Comparison of ENCODE assay signal across 22 cellular contexts in genomic region chr5:31122998-31123950, GRCh38.
DNase-seq lines count a peak whose midpoint lies in the region; ATAC-seq and TF ChIP-seq lines count a peak whose summit lies in the region.
"Had no signal": no experiment of that assay in that cellular context is flagged by ENCODE, and none has a peak within 500 bp of the region (broad histone marks: within the 10 kb centered on the region; RNA-seq: fewer than 3 reads in every experiment).

No MANE protein-coding gene starts in this region.

- CTCF ChIA-PET in CD8-positive, alpha-beta T cell (lab: Charles Lee): no interaction called here

- H3K36me3 ChIP-seq in adipocyte (ENCODE audit: control insufficient read depth, insufficient read depth, low read length, severe bottlenecking) (no peaks in the 10 kb centered on the region), uterus (no peaks in the 10 kb centered on the region), endodermal cell (ENCODE audit: control insufficient read depth, insufficient read depth, low read length) (no peaks in the 10 kb centered on the region)
- H3K36me3 ChIP-seq in CD8-positive, alpha-beta T cell (ENCODE audit: insufficient read depth, low read length): no peaks in the 10 kb centered on the region
- H3K36me3 ChIP-seq: prostate gland, stomach, vagina had no signal

- 91 to 93% methylated on average over 3 to 4 of the region's 4 CpGs for WGBS in endodermal cell (ENCODE audit: insufficient coverage in 1 of 2, insufficient read length in 1 of 2), 2 experiments

- TF ChIP-seq POLR2A in uterus (IDR thresholded peaks at IDR 0.05): no peak

- no peak for ATAC-seq in GM18907 (IDR thresholded peaks at IDR 0.05; ENCODE audit: unreplicated experiment)
- ATAC-seq in CD8-positive, alpha-beta T cell: no peak
- ATAC-seq: effector memory CD8-positive, alpha-beta T cell; K562; naive thymus-derived CD4-positive, alpha-beta T cell had no signal

- H3K27me3 ChIP-seq in adipocyte (replicated peaks; ENCODE audit: control insufficient read depth, insufficient read depth, low read length): no peaks in the 10 kb centered on the region
- H3K27me3 ChIP-seq in uterus: no peaks in the 10 kb centered on the region
- no peaks in the 10 kb centered on the region for H3K27me3 ChIP-seq in CD8-positive, alpha-beta T cell (ENCODE audit: insufficient read depth, low read length)
- no peaks in the 10 kb centered on the region for H3K27me3 ChIP-seq in endodermal cell (ENCODE audit: control insufficient read depth, insufficient read depth, low read length, poor library complexity, severe bottlenecking)
- H3K27me3 ChIP-seq: hepatocyte, stomach, vagina had no signal

- TF ChIP-seq CTCF in uterus (IDR thresholded peaks at IDR 0.05): no peak
- no peak for TF ChIP-seq CTCF in CD8-positive, alpha-beta T cell (IDR thresholded peaks at IDR 0.05)
- no peak for TF ChIP-seq CTCF in endodermal cell (conservative IDR thresholded peaks at IDR 0.05)

- H3K4me3 ChIP-seq in adipocyte (ENCODE audit: low read length): no peak overlapping the region
- H3K4me3 ChIP-seq in uterus: no peak overlapping the region
- no peak overlapping the region for H3K4me3 ChIP-seq in CD8-positive, alpha-beta T cell (ENCODE audit: low read depth, low read length)
- no peak overlapping the region for H3K4me3 ChIP-seq in endodermal cell (ENCODE audit: low read length)
- H3K4me3 ChIP-seq: hepatocyte, K562, prostate gland, stomach, vagina had no signal

- intact Hi-C loops in uterus (cut with DNase I; ENCODE audit: low total_unique reads): no loop called here
- intact Hi-C loops in CD8-positive, alpha-beta T cell (cut with DNase I, micrococcal nuclease): no loop called here

- no peak overlapping the region for H3K4me3 Mint-ChIP-seq in CD8-positive, alpha-beta T cell
- no peak overlapping the region for H3K4me3 Mint-ChIP-seq in endodermal cell
- H3K4me3 Mint-ChIP-seq: activated CD4-positive, alpha-beta T cell treated with anti-CD3 and anti-CD28 coated beads, Interleukin-2, amount 10 ng/mL, durations not matched to agents 24 days and 14 days; CD8-positive, alpha-beta memory T cell; effector memory CD8-positive, alpha-beta T cell; naive thymus-derived CD4-positive, alpha-beta T cell had no signal

- H3K4me1 ChIP-seq in adipocyte (ENCODE audit: control insufficient read depth, insufficient read depth, low read length) (peaks cover 4% of the 10 kb centered on the region), uterus (no peaks in the 10 kb centered on the region), endodermal cell (ENCODE audit: control insufficient read depth, insufficient read depth, low read length) (peaks cover 3% of the 10 kb centered on the region)
- H3K4me1 ChIP-seq in CD8-positive, alpha-beta T cell (ENCODE audit: insufficient read depth, low read length): no peaks in the 10 kb centered on the region
- H3K4me1 ChIP-seq: prostate gland, stomach, vagina had no signal

- H3K4me1 Mint-ChIP-seq in CD8-positive, alpha-beta T cell (ENCODE audit: low read depth): no peaks in the 10 kb centered on the region
- no peaks in the 10 kb centered on the region for H3K4me1 Mint-ChIP-seq in endodermal cell
- H3K4me1 Mint-ChIP-seq: activated CD4-positive, alpha-beta T cell treated with anti-CD3 and anti-CD28 coated beads, Interleukin-2, amount 10 ng/mL, durations not matched to agents 24 days and 14 days; CD8-positive, alpha-beta memory T cell; naive thymus-derived CD4-positive, alpha-beta T cell had no signal

- peaks cover 4% of the 10 kb centered on the region for H3K9me3 Mint-ChIP-seq in CD8-positive, alpha-beta T cell
- H3K9me3 Mint-ChIP-seq in endodermal cell: no peaks in the 10 kb centered on the region

- POLR2A ChIA-PET in CD8-positive, alpha-beta T cell (lab: Charles Lee): no interaction called here

- H3K9ac ChIP-seq in adipocyte (ENCODE audit: low read length) (no peak overlapping the region), endodermal cell (ENCODE audit: extremely low read depth, low read length, poor library complexity, severe bottlenecking) (no peak overlapping the region)

- H3K36me3 Mint-ChIP-seq in CD8-positive, alpha-beta T cell: no peaks in the 10 kb centered on the region
- H3K36me3 Mint-ChIP-seq in endodermal cell (ENCODE audit: low read depth): no peaks in the 10 kb centered on the region
- H3K36me3 Mint-ChIP-seq: CD8-positive, alpha-beta memory T cell; naive thymus-derived CD4-positive, alpha-beta T cell had no signal

- peak; percentile 18 for DNase-seq in COLO829 (ENCODE audit: low spot score)
- peak; percentile 75 for DNase-seq in adipocyte (ENCODE audit: low read depth)
- peak; percentile 44 for DNase-seq in fibroblast of gingiva (ENCODE audit: low read depth)
- DNase-seq in pons (ENCODE audit: low spot score): peak; percentile 48
- no peak for DNase-seq in uterus
- DNase-seq in CD8-positive, alpha-beta T cell: no peak
- no peak for DNase-seq in endodermal cell
- DNase-seq: activated CD4-positive, alpha-beta T cell treated with anti-CD3 and anti-CD28 coated beads, Interleukin-2, amount 10 ng/mL, durations not matched to agents 24 days and 14 days; CD8-positive, alpha-beta memory T cell; DMS79 treated with DMSO at 0.1 percent for 48 hours; effector memory CD8-positive, alpha-beta T cell; naive thymus-derived CD4-positive, alpha-beta T cell; NCI-H2029; NCI-H510A; small intestine; stimulated activated CD4-positive, alpha-beta T cell treated with anti-CD3 and anti-CD28 coated beads, Interleukin-4, amount 100 ng/mL, for 1 hour; stomach had no signal

- H3K27me3 Mint-ChIP-seq in CD8-positive, alpha-beta T cell (ENCODE audit: low read depth): no peaks in the 10 kb centered on the region
- H3K27me3 Mint-ChIP-seq in endodermal cell (ENCODE audit: insufficient read depth): no peaks in the 10 kb centered on the region
- H3K27me3 Mint-ChIP-seq: activated CD4-positive, alpha-beta T cell treated with anti-CD3 and anti-CD28 coated beads, Interleukin-2, amount 10 ng/mL, durations not matched to agents 24 days and 14 days; CD8-positive, alpha-beta memory T cell; effector memory CD8-positive, alpha-beta T cell; naive thymus-derived CD4-positive, alpha-beta T cell had no signal

- no peaks in the 10 kb centered on the region for H3K9me3 ChIP-seq in adipocyte (ENCODE audit: control insufficient read depth, low read length)
- H3K9me3 ChIP-seq in uterus: no peaks in the 10 kb centered on the region
- H3K9me3 ChIP-seq in CD8-positive, alpha-beta T cell (ENCODE audit: low read length): no peaks in the 10 kb centered on the region
- no peaks in the 10 kb centered on the region for H3K9me3 ChIP-seq in endodermal cell (ENCODE audit: control insufficient read depth, low read length)
- H3K9me3 ChIP-seq: prostate gland, vagina had no signal

- no peak overlapping the region for H3K27ac Mint-ChIP-seq in CD8-positive, alpha-beta T cell
- no peak overlapping the region for H3K27ac Mint-ChIP-seq in endodermal cell
- H3K27ac Mint-ChIP-seq: activated CD4-positive, alpha-beta T cell treated with anti-CD3 and anti-CD28 coated beads, Interleukin-2, amount 10 ng/mL, durations not matched to agents 24 days and 14 days; CD8-positive, alpha-beta memory T cell; effector memory CD8-positive, alpha-beta T cell; naive thymus-derived CD4-positive, alpha-beta T cell had no signal

- no peak overlapping the region for H3K27ac ChIP-seq in uterus
- no peak overlapping the region for H3K27ac ChIP-seq in CD8-positive, alpha-beta T cell (ENCODE audit: low read depth, low read length)
- no peak overlapping the region for H3K27ac ChIP-seq in endodermal cell (ENCODE audit: low read depth, low read length)
- H3K27ac ChIP-seq: hepatocyte, prostate gland, stomach, vagina had no signal

Comparison
In these comparisons a context has a peak if more than half of its experiments do, and no peak if none do; other contexts are left out.
1. DNase-seq: peak in COLO829 (single experiment), adipocyte (single experiment), fibroblast of gingiva (single experiment) and pons (single experiment); none in uterus (0 of 2), CD8-positive, alpha-beta T cell (0 of 7) and endodermal cell (single experiment).